10 cellular contexts compared by ENCODE assay signal in genomic region chr9:272251-273213, GRCh38. TPM values are rescaled to one million over a fixed set of nuclear protein-coding genes. Genes with fewer than 3 reads are reported as not detected.
DNase-seq lines count a peak whose midpoint lies in the region; ATAC-seq, FAIRE-seq and TF ChIP-seq lines count a peak whose summit lies in the region.
"Had no signal": no experiment of that assay in that cellular context is flagged by ENCODE, and none has a peak within 500 bp of the region (broad histone marks: within the 10 kb centered on the region; RNA-seq: fewer than 3 reads in every experiment).

No MANE protein-coding gene starts in this region.

- peaks cover 35% of the 10 kb centered on the region for H3K4me1 Mint-ChIP-seq in T-helper 17 cell

- in situ Hi-C loops in GM18951 (cut with MboI; ENCODE audit: low sequenced_read_pairs, unreplicated experiment), result no loop called here

- no peak overlapping the region for H3K27ac Mint-ChIP-seq in T-helper 17 cell

- no peak for FAIRE-seq in H54 (lab: Jason Lieb, UNC)
- FAIRE-seq: islet of Langerhans had no signal

- peaks cover 7% of the 10 kb centered on the region for H3K36me3 Mint-ChIP-seq in T-helper 17 cell (ENCODE audit: low read depth)

- TF ChIP-seq CTCF in adrenal gland (IDR thresholded peaks at IDR 0.05), result no peak

- no peak overlapping the region for H3K4me3 ChIP-seq in adrenal gland

- peak overlapping the region; percentile 89 for H3K4me3 Mint-ChIP-seq in T-helper 17 cell

- ATAC-seq in HG03064 (IDR thresholded peaks at IDR 0.05; ENCODE audit: low read depth, unreplicated experiment) (peak; percentile 99), T-helper 17 cell (peak; percentile 88), SK-N-SH treated with all-trans-retinoic acid at 6 μM for 48 hours (no peak)

- no peaks in the 10 kb centered on the region for H3K27me3 Mint-ChIP-seq in T-helper 17 cell

- H3K9me3 ChIP-seq in T-helper 17 cell (ENCODE audit: control insufficient read depth, low read length, poor library complexity, severe bottlenecking) (no peaks in the 10 kb centered on the region), adrenal gland (replicated peaks in 1 of 3) (no peaks in the 10 kb centered on the region)

- peaks cover 0 to 13% of the 10 kb centered on the region in 2 donors for H3K4me1 ChIP-seq in adrenal gland (replicated peaks in 1 of 2)

- H3K36me3 ChIP-seq in adrenal gland (replicated peaks in 1 of 2), result no peaks in the 10 kb centered on the region

- TF ChIP-seq POLR2A in GM18951 (IDR thresholded peaks at IDR 0.05; ENCODE audit: extremely low read depth, insufficient read depth, insufficient read length) (peak; percentile 45), adrenal gland (IDR thresholded peaks at IDR 0.05) (no peak), H54 (IDR thresholded peaks at IDR 0.05; ENCODE audit: low read depth, low read length) (no peak)

- H3K27ac ChIP-seq in adrenal gland, result peak overlapping the region in 2 of 5 donors; percentile 43 to 84

- intact Hi-C loops in adrenal gland (cut with DNase I), result no loop called here

- DNase-seq in T-helper 17 cell (peak; percentile 41 to 59 (median 50)), adrenal gland (peak in 4 of 7 donors; percentile 31 to 59 (median 34)), iPS-NIHi7 (ENCODE audit: extremely low spot score) (no peak), H54 (ENCODE audit: insufficient read length, low spot score) (no peak)
- DNase-seq in stimulated activated CD4-positive, alpha-beta T cell treated with anti-CD3 and anti-CD28 coated beads, Interleukin-4, amount 100 ng/mL, for 1 hour, result peak; percentile 56

- 74 to 85% (median 76%) methylated on average over 17 of the region's 17 CpGs for WGBS in adrenal gland, 4 donors

- H3K27me3 ChIP-seq in adrenal gland, result no peaks in the 10 kb centered on the region

TF ChIP-seq in SK-N-SH treated with all-trans-retinoic acid at 6 μM for 48 hours, 23 proteins besides CTCF, POLR2A, EP300 and RAD21:
- no peak for TF ChIP-seq ARNTL (CRISPR knock-in tag; IDR thresholded peaks at IDR 0.05; ENCODE audit: borderline replicate concordance, low read depth)
- TF ChIP-seq TOX (CRISPR knock-in tag; IDR thresholded peaks at IDR 0.05; ENCODE audit: borderline replicate concordance), result no peak
- no peak for TF ChIP-seq SNAI2 (CRISPR knock-in tag; IDR thresholded peaks at IDR 0.05)
- TF ChIP-seq TCF4 (CRISPR knock-in tag; IDR thresholded peaks at IDR 0.05; ENCODE audit: borderline replicate concordance), result no peak
- TF ChIP-seq RARB (CRISPR knock-in tag; IDR thresholded peaks at IDR 0.05), result no peak
- TF ChIP-seq ZFP30 (CRISPR knock-in tag; IDR thresholded peaks at IDR 0.05), result no peak
- TF ChIP-seq ZNF70 (CRISPR knock-in tag; IDR thresholded peaks at IDR 0.05), result no peak
- TF ChIP-seq, protein P1, sequence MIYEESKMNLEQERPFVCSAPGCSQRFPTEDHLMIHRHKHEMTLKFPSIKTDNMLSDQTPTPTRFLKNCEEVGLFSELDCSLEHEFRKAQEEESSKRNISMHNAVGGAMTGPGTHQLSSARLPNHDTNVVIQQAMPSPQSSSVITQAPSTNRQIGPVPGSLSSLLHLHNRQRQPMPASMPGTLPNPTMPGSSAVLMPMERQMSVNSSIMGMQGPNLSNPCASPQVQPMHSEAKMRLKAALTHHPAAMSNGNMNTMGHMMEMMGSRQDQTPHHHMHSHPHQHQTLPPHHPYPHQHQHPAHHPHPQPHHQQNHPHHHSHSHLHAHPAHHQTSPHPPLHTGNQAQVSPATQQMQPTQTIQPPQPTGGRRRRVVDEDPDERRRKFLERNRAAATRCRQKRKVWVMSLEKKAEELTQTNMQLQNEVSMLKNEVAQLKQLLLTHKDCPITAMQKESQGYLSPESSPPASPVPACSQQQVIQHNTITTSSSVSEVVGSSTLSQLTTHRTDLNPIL (CRISPR knock-in tag; IDR thresholded peaks at IDR 0.05; ENCODE audit: low read depth), result no peak
- no peak for TF ChIP-seq GLIS3 (CRISPR knock-in tag; IDR thresholded peaks at IDR 0.05)
- no peak for TF ChIP-seq ZC3H10 (CRISPR knock-in tag; IDR thresholded peaks at IDR 0.05)
- TF ChIP-seq ISL1 (CRISPR knock-in tag; IDR thresholded peaks at IDR 0.05), result no peak
- no peak for TF ChIP-seq OSR1 (CRISPR knock-in tag; IDR thresholded peaks at IDR 0.05)
- no peak for TF ChIP-seq CSDC2 (CRISPR knock-in tag; IDR thresholded peaks at IDR 0.05)
- TF ChIP-seq, protein P2, sequence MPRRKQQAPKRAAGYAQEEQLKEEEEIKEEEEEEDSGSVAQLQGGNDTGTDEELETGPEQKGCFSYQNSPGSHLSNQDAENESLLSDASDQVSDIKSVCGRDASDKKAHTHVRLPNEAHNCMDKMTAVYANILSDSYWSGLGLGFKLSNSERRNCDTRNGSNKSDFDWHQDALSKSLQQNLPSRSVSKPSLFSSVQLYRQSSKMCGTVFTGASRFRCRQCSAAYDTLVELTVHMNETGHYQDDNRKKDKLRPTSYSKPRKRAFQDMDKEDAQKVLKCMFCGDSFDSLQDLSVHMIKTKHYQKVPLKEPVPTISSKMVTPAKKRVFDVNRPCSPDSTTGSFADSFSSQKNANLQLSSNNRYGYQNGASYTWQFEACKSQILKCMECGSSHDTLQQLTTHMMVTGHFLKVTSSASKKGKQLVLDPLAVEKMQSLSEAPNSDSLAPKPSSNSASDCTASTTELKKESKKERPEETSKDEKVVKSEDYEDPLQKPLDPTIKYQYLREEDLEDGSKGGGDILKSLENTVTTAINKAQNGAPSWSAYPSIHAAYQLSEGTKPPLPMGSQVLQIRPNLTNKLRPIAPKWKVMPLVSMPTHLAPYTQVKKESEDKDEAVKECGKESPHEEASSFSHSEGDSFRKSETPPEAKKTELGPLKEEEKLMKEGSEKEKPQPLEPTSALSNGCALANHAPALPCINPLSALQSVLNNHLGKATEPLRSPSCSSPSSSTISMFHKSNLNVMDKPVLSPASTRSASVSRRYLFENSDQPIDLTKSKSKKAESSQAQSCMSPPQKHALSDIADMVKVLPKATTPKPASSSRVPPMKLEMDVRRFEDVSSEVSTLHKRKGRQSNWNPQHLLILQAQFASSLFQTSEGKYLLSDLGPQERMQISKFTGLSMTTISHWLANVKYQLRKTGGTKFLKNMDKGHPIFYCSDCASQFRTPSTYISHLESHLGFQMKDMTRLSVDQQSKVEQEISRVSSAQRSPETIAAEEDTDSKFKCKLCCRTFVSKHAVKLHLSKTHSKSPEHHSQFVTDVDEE (CRISPR knock-in tag; IDR thresholded peaks at IDR 0.05), result no peak
- TF ChIP-seq, protein P3, sequence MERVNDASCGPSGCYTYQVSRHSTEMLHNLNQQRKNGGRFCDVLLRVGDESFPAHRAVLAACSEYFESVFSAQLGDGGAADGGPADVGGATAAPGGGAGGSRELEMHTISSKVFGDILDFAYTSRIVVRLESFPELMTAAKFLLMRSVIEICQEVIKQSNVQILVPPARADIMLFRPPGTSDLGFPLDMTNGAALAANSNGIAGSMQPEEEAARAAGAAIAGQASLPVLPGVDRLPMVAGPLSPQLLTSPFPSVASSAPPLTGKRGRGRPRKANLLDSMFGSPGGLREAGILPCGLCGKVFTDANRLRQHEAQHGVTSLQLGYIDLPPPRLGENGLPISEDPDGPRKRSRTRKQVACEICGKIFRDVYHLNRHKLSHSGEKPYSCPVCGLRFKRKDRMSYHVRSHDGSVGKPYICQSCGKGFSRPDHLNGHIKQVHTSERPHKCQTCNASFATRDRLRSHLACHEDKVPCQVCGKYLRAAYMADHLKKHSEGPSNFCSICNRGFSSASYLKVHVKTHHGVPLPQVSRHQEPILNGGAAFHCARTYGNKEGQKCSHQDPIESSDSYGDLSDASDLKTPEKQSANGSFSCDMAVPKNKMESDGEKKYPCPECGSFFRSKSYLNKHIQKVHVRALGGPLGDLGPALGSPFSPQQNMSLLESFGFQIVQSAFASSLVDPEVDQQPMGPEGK (CRISPR knock-in tag; IDR thresholded peaks at IDR 0.05; ENCODE audit: borderline replicate concordance), result no peak
- TF ChIP-seq ZNF8 (CRISPR knock-in tag; IDR thresholded peaks at IDR 0.05), result no peak
- TF ChIP-seq, protein P4, sequence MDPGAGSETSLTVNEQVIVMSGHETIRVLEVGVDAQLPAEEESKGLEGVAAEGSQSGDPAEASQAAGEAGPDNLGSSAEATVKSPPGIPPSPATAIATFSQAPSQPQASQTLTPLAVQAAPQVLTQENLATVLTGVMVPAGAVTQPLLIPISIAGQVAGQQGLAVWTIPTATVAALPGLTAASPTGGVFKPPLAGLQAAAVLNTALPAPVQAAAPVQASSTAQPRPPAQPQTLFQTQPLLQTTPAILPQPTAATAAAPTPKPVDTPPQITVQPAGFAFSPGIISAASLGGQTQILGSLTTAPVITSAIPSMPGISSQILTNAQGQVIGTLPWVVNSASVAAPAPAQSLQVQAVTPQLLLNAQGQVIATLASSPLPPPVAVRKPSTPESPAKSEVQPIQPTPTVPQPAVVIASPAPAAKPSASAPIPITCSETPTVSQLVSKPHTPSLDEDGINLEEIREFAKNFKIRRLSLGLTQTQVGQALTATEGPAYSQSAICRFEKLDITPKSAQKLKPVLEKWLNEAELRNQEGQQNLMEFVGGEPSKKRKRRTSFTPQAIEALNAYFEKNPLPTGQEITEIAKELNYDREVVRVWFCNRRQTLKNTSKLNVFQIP (CRISPR knock-in tag; IDR thresholded peaks at IDR 0.05; ENCODE audit: borderline replicate concordance, low read depth), result no peak

RNA-seq across cellular contexts. Expression of gene DOCK8, which starts 57.9 kb away (rescaled TPM):
- total RNA-seq in T-helper 17 cell (100 to 1,000 TPM; 160 to 187 TPM), adrenal gland (100 to 1,000 TPM in 1 of 8 donors, 10 to 100 TPM in 7; 29.4 to 134 (median 50.2) TPM)
- polyA plus RNA-seq in adrenal gland, result 100 to 1,000 TPM in 1 of 3 donors, 10 to 100 TPM in 1, 1 to 10 TPM in 1; 8.3 to 110 (median 13.7) TPM
- total RNA-seq: RPMI7951 had no signal

Comparison
In these comparisons a context has a peak if more than half of its experiments do, and no peak if none do; other contexts are left out.
1. DNase-seq: peak in T-helper 17 cell (3 of 3), adrenal gland (4 of 7) and stimulated activated CD4-positive, alpha-beta T cell treated with anti-CD3 and anti-CD28 coated beads, Interleukin-4, amount 100 ng/mL, for 1 hour (single experiment); none in iPS-NIHi7 (single experiment) and H54 (single experiment).